Comparison of ENCODE assay signal across 23 cellular contexts in the genomic region with DNA sequence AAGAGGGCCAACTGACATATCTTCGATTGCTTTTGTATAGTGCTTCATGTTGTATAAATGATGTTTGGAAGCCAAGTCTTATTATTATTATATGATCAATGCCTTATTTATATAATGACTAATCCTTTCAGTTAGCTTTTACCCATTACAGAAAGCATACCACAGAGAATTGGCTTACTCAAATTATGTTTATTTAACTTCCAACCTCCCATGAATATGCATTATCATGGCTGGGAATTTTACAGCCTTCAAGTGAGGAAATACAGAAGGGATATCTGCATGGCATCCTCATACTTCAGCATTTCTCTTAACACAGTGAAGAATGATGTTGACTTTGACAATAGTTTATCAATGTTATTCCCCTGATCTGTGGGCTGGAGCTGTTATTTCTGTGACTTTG.
"Had no signal": no experiment of that assay in that cellular context is flagged by ENCODE, and none has a peak within 500 bp of the region (broad histone marks: within the 10 kb centered on the region; RNA-seq: fewer than 3 reads in every experiment).

No MANE protein-coding gene starts in this region.

- H3K27me3 ChIP-seq: adrenal gland, esophagus squamous epithelium, gastrocnemius medialis, heart left ventricle, ovary, spleen, upper lobe of left lung had no signal

- H3K4me1 ChIP-seq: esophagus squamous epithelium, gastrocnemius medialis, left ventricle myocardium inferior, spleen, upper lobe of left lung had no signal

- DNase-seq: activated CD4-positive, alpha-beta T cell treated with anti-CD3 and anti-CD28 coated beads, Interleukin-2, amount 50 U/mL, for 48 hours; activated gamma-delta T cell; adrenal gland; effector CD8-positive, alpha-beta T cell; esophagus squamous epithelium; gastrocnemius medialis; heart left ventricle; kidney glomerular epithelial cell; left ventricle myocardium inferior; mucosa of descending colon; naive B cell; ovary; spleen; stimulated activated CD4-positive, alpha-beta T cell treated with anti-CD3 and anti-CD28 coated beads, Interleukin-4, amount 100 ng/mL, for 4 hours; T-helper 2 cell; upper lobe of left lung had no signal

- H3K9me3 Mint-ChIP-seq: activated naive CD4-positive, alpha-beta T cell treated with anti-CD3 and anti-CD28 coated beads, Interleukin-2, amount 50 U/mL, for 72 hours; brain; dendritic cell treated with granulocyte-macrophage colony-stimulating factor and Interleukin-4, amounts not matched to agents 40 ng/mL and 50 ng/mL, for 4 days; memory B cell; naive B cell; stimulated activated memory B cell treated with anti-CD40 and anti-IgM and Interleukin-4, amounts not matched to agents 10 μg/mL and 1 μg/mL and 100 μg/mL, for 72 hours had no signal

- ATAC-seq: activated naive CD4-positive, alpha-beta T cell treated with anti-CD3 and anti-CD28 coated beads, Interleukin-2, amount 50 U/mL, for 72 hours; gastrocnemius medialis; heart left ventricle; mucosa of descending colon; sciatic nerve; stimulated activated memory B cell treated with anti-CD40 and anti-IgM and Interleukin-4, amounts not matched to agents 10 μg/mL and 1 μg/mL and 100 μg/mL, for 72 hours had no signal

- H3K36me3 ChIP-seq: adrenal gland, esophagus squamous epithelium, gastrocnemius medialis, heart left ventricle, left ventricle myocardium inferior, ovary, spleen, thoracic aorta, upper lobe of left lung had no signal

- H3K36me3 Mint-ChIP-seq: activated naive CD4-positive, alpha-beta T cell treated with anti-CD3 and anti-CD28 coated beads, Interleukin-2, amount 50 U/mL, for 72 hours; brain; memory B cell; naive B cell; stimulated activated memory B cell treated with anti-CD40 and anti-IgM and Interleukin-4, amounts not matched to agents 10 μg/mL and 1 μg/mL and 100 μg/mL, for 72 hours had no signal

- H3K4me3 ChIP-seq: adrenal gland, esophagus squamous epithelium, gastrocnemius medialis, heart left ventricle, left ventricle myocardium inferior, mucosa of descending colon, ovary, spleen, thoracic aorta, upper lobe of left lung had no signal

- H3K4me1 Mint-ChIP-seq: memory B cell; naive B cell; stimulated activated memory B cell treated with anti-CD40 and anti-IgM and Interleukin-4, amounts not matched to agents 10 μg/mL and 1 μg/mL and 100 μg/mL, for 72 hours had no signal

- H3K9me3 ChIP-seq: adrenal gland, esophagus squamous epithelium, gastrocnemius medialis, heart left ventricle, left ventricle myocardium inferior, mucosa of descending colon, ovary, spleen, thoracic aorta, upper lobe of left lung had no signal

- H3K27ac ChIP-seq: adrenal gland, esophagus squamous epithelium, gastrocnemius medialis, heart left ventricle, left ventricle myocardium inferior, ovary, spleen, thoracic aorta, upper lobe of left lung had no signal

- H3K4me3 Mint-ChIP-seq: brain; dendritic cell treated with granulocyte-macrophage colony-stimulating factor and Interleukin-4, amounts not matched to agents 40 ng/mL and 50 ng/mL, for 4 days; memory B cell; naive B cell; stimulated activated memory B cell treated with anti-CD40 and anti-IgM and Interleukin-4, amounts not matched to agents 10 μg/mL and 1 μg/mL and 100 μg/mL, for 72 hours had no signal

- H3K27me3 Mint-ChIP-seq: brain; dendritic cell treated with granulocyte-macrophage colony-stimulating factor and Interleukin-4, amounts not matched to agents 40 ng/mL and 50 ng/mL, for 4 days; memory B cell; stimulated activated memory B cell treated with anti-CD40 and anti-IgM and Interleukin-4, amounts not matched to agents 10 μg/mL and 1 μg/mL and 100 μg/mL, for 72 hours had no signal

- H3K27ac Mint-ChIP-seq: activated naive CD4-positive, alpha-beta T cell treated with anti-CD3 and anti-CD28 coated beads, Interleukin-2, amount 50 U/mL, for 72 hours; brain; dendritic cell treated with granulocyte-macrophage colony-stimulating factor and Interleukin-4, amounts not matched to agents 40 ng/mL and 50 ng/mL, for 4 days; memory B cell; naive B cell; stimulated activated memory B cell treated with anti-CD40 and anti-IgM and Interleukin-4, amounts not matched to agents 10 μg/mL and 1 μg/mL and 100 μg/mL, for 72 hours had no signal
